Comparison of ENCODE assay signal across 30 cellular contexts in the genomic region with DNA sequence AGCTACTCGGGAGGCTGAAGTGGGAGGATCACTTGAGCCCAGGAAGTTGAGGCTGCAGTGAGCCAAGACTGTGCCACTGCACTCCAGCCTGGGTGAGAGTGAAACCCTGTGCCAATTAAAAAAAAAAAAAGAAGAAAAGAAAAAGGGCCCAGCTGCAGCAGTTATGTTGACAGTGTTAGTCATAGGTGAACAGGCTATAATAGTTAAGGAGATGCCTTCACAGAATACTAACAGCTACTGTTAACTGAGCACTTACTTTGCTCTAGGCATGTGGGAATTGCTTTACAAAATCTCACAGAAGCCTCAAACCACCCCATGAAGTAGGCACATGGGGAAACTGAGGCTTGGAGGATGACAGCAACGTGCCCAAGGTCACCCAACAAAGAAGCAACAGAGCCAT. TPM values are rescaled to one million over a fixed set of nuclear protein-coding genes. Genes with fewer than 3 reads are reported as not detected.
"Had no signal": no experiment of that assay in that cellular context is flagged by ENCODE, and none has a peak within 500 bp of the region (broad histone marks: within the 10 kb centered on the region; RNA-seq: fewer than 3 reads in every experiment).

No MANE protein-coding gene starts in this region.

- H3K36me3 ChIP-seq: esophagus squamous epithelium, left ventricle myocardium inferior, neutrophil, ovary, thoracic aorta had no signal

- DNase-seq: activated CD4-positive, alpha-beta T cell treated with anti-CD3 and anti-CD28 coated beads for 4 hours; activated CD4-positive, alpha-beta T cell treated with anti-CD3 and anti-CD28 coated beads, Interleukin-2, amount 50 U/mL, for 4 hours; activated CD8-positive, alpha-beta memory T cell treated with anti-CD3 and anti-CD28 coated beads for 24 hours; activated effector memory CD4-positive, alpha-beta T cell treated with Interleukin-2 at 50 U/mL for 16 hours; activated naive CD4-positive, alpha-beta T cell treated with Interleukin-2 at 50 U/mL for 16 hours; effector CD4-positive, alpha-beta T cell; esophagus squamous epithelium; left ventricle myocardium inferior; mesendoderm; natural killer cell; ovary; retina; sigmoid colon; small intestine; stimulated activated CD4-positive, alpha-beta T cell treated with anti-CD3 and anti-CD28 coated beads, Interleukin-4, amount 100 ng/mL, for 24 hours; trophoblast cell had no signal

- H3K9me3 ChIP-seq: esophagus squamous epithelium, left ventricle myocardium inferior, neutrophil, ovary, sigmoid colon, thoracic aorta had no signal

- H3K4me3 ChIP-seq: esophagus squamous epithelium, left ventricle myocardium inferior, lung, ovary, sigmoid colon, thoracic aorta had no signal

- H3K27me3 Mint-ChIP-seq: progenitor cell of endocrine pancreas had no signal

- H3K27me3 ChIP-seq: ovary, sigmoid colon had no signal

- ATAC-seq: natural killer cell; stimulated activated effector memory CD8-positive, alpha-beta T cell treated with anti-CD3 and anti-CD28 coated beads, Interleukin-12 subunit alpha, Interleukin-12 subunit beta, amount 100 ng/mL, for 72 hours had no signal

- FAIRE-seq: bronchial epithelial cell, frontal cortex, islet of Langerhans, small intestine, urothelium cell line had no signal

- H3K36me3 Mint-ChIP-seq: activated naive CD8-positive, alpha-beta T cell; natural killer cell had no signal

- H3K27ac ChIP-seq: esophagus squamous epithelium, left ventricle myocardium inferior, neutrophil, ovary, sigmoid colon, thoracic aorta, VCaP had no signal

- H3K27ac Mint-ChIP-seq: activated naive CD8-positive, alpha-beta T cell; dendritic cell treated with granulocyte-macrophage colony-stimulating factor and Interleukin-4, amounts not matched to agents 40 ng/mL and 50 ng/mL, for 4 days; natural killer cell; progenitor cell of endocrine pancreas; stimulated activated effector memory CD8-positive, alpha-beta T cell treated with anti-CD3 and anti-CD28 coated beads, Interleukin-12 subunit alpha, Interleukin-12 subunit beta, amount 100 ng/mL, for 72 hours; stimulated activated naive CD8-positive, alpha-beta T cell treated with anti-CD3 and anti-CD28 coated beads, Interleukin-15, Interleukin-2, amounts not matched to agents 100 ng/mL and 50 ng/mL, for 24 hours had no signal

- H3K9me3 Mint-ChIP-seq: central memory CD8-positive, alpha-beta T cell; dendritic cell treated with granulocyte-macrophage colony-stimulating factor and Interleukin-4, amounts not matched to agents 40 ng/mL and 50 ng/mL, for 4 days; natural killer cell; stimulated activated effector memory CD8-positive, alpha-beta T cell treated with anti-CD3 and anti-CD28 coated beads, Interleukin-12 subunit alpha, Interleukin-12 subunit beta, amount 100 ng/mL, for 72 hours; stimulated activated naive CD8-positive, alpha-beta T cell treated with anti-CD3 and anti-CD28 coated beads, Interleukin-15, Interleukin-2, amounts not matched to agents 100 ng/mL and 50 ng/mL, for 24 hours had no signal

- H3K4me3 Mint-ChIP-seq: activated naive CD8-positive, alpha-beta T cell; central memory CD8-positive, alpha-beta T cell; dendritic cell treated with granulocyte-macrophage colony-stimulating factor and Interleukin-4, amounts not matched to agents 40 ng/mL and 50 ng/mL, for 4 days; natural killer cell; stimulated activated effector memory CD8-positive, alpha-beta T cell treated with anti-CD3 and anti-CD28 coated beads, Interleukin-12 subunit alpha, Interleukin-12 subunit beta, amount 100 ng/mL, for 72 hours; stimulated activated naive CD8-positive, alpha-beta T cell treated with anti-CD3 and anti-CD28 coated beads, Interleukin-15, Interleukin-2, amounts not matched to agents 100 ng/mL and 50 ng/mL, for 24 hours had no signal

RNA-seq across cellular contexts. Expression of gene FBXO17, which starts 3.9 kb away (rescaled TPM):
- total RNA-seq: natural killer cell had no signal

RNA-seq across cellular contexts. Expression of gene CCER2, which starts 59.7 kb away (rescaled TPM):
- total RNA-seq: bronchial epithelial cell, left ventricle myocardium inferior, thoracic aorta had no signal
